ENCODE assay signal across 16 cellular contexts in genomic region chr10:113226404-113226803, GRCh38.
DNase-seq lines count a peak whose midpoint lies in the region; ATAC-seq, FAIRE-seq and TF ChIP-seq lines count a peak whose summit lies in the region.
"Had no signal": no experiment of that assay in that cellular context is flagged by ENCODE, and none has a peak within 500 bp of the region (broad histone marks: within the 10 kb centered on the region; RNA-seq: fewer than 3 reads in every experiment).

No MANE protein-coding gene starts in this region.

- ATAC-seq in HG03442 (IDR thresholded peaks at IDR 0.05; ENCODE audit: unreplicated experiment): peak; percentile 49
- no peak for ATAC-seq in HG02973 (IDR thresholded peaks at IDR 0.05; ENCODE audit: unreplicated experiment)
- ATAC-seq: Panc1 had no signal

- H3K27ac ChIP-seq in endodermal cell (ENCODE audit: low read depth, low read length) (no peak overlapping the region), small intestine (ENCODE audit: low read depth in 1 of 2, low read length in 1 of 2) (no peak overlapping the region)
- H3K27ac ChIP-seq: ovary, vagina had no signal

- no peak overlapping the region for H3K4me3 Mint-ChIP-seq in endodermal cell
- H3K4me3 Mint-ChIP-seq: CD14-positive monocyte had no signal

- no peak for FAIRE-seq in small intestine (lab: Jason Lieb, UNC)
- FAIRE-seq: A204.1 had no signal

- H3K27ac Mint-ChIP-seq in endodermal cell: no peak overlapping the region
- H3K27ac Mint-ChIP-seq: CD14-positive monocyte had no signal

- H3K27me3 ChIP-seq in endodermal cell (ENCODE audit: control insufficient read depth, insufficient read depth, low read length, poor library complexity, severe bottlenecking) (peaks cover 7% of the 10 kb centered on the region), small intestine (ENCODE audit: control insufficient read depth in 2 of 2, insufficient read depth in 2 of 2, low read length in 2 of 2) (no peaks in the 10 kb centered on the region)
- H3K27me3 ChIP-seq: ovary, vagina had no signal

- H3K36me3 ChIP-seq in endodermal cell (ENCODE audit: control insufficient read depth, insufficient read depth, low read length) (no peaks in the 10 kb centered on the region), small intestine (ENCODE audit: control insufficient read depth in 2 of 2, insufficient read depth in 2 of 2, low read length in 2 of 2) (no peaks in the 10 kb centered on the region)
- H3K36me3 ChIP-seq: ovary, vagina had no signal

- H3K36me3 Mint-ChIP-seq in endodermal cell (ENCODE audit: low read depth): no peaks in the 10 kb centered on the region
- H3K36me3 Mint-ChIP-seq: CD14-positive monocyte had no signal

- TF ChIP-seq CTCF in endodermal cell (conservative IDR thresholded peaks at IDR 0.05): no peak

- peak; percentile 5 to 14 for DNase-seq in activated CD4-positive, alpha-beta T cell treated with anti-CD3 and anti-CD28 coated beads, Interleukin-2, amount 50 U/mL, for 48 hours
- DNase-seq in activated CD4-positive, alpha-beta T cell treated with anti-CD3 and anti-CD28 coated beads, Interleukin-2, amount 50 U/mL, for 4 hours: no peak
- peak; percentile 19 for DNase-seq in endodermal cell
- DNase-seq in stimulated activated CD4-positive, alpha-beta T cell treated with anti-CD3 and anti-CD28 coated beads, Interleukin-2, amount 100 ng/mL, for 24 hours: peak; percentile 21
- no peak for DNase-seq in NCI-H1105 treated with DMSO at 0.1 percent for 48 hours (lab: John Stamatoyannopoulos, UW)
- no peak for DNase-seq in small intestine
- DNase-seq: DMS79, hypothalamus, NCI-H69, ovary had no signal

- 94 to 98% methylated on average over 7 to 9 of the region's 9 CpGs for WGBS in endodermal cell (ENCODE audit: insufficient coverage in 1 of 2, insufficient read length in 1 of 2), 2 experiments
- WGBS in small intestine, 3 donors: 73 to 87% (median 80%) methylated on average over 9 of the region's 9 CpGs

- H3K4me1 Mint-ChIP-seq in endodermal cell: peaks cover 12% of the 10 kb centered on the region

- no peaks in the 10 kb centered on the region for H3K9me3 ChIP-seq in endodermal cell (ENCODE audit: control insufficient read depth, low read length)
- H3K9me3 ChIP-seq in small intestine (ENCODE audit: control insufficient read depth, low read depth): no peaks in the 10 kb centered on the region
- H3K9me3 ChIP-seq: ovary, vagina had no signal

- H3K4me1 ChIP-seq in endodermal cell (ENCODE audit: control insufficient read depth, insufficient read depth, low read length) (no peaks in the 10 kb centered on the region), small intestine (ENCODE audit: control insufficient read depth in 2 of 2, insufficient read depth in 1 of 2, low read depth in 1 of 2, low read length in 1 of 2) (no peaks in the 10 kb centered on the region)
- H3K4me1 ChIP-seq: vagina had no signal

- peaks cover 34% of the 10 kb centered on the region for H3K27me3 Mint-ChIP-seq in endodermal cell (ENCODE audit: insufficient read depth)

- no peak overlapping the region for H3K9ac ChIP-seq in endodermal cell (ENCODE audit: extremely low read depth, low read length, poor library complexity, severe bottlenecking)

- H3K4me3 ChIP-seq in endodermal cell (ENCODE audit: low read length) (no peak overlapping the region), small intestine (ENCODE audit: low read depth in 1 of 2, low read length in 2 of 2) (no peak overlapping the region)
- H3K4me3 ChIP-seq: ovary, vagina had no signal

- H3K9me3 Mint-ChIP-seq in endodermal cell: no peaks in the 10 kb centered on the region
- H3K9me3 Mint-ChIP-seq: CD14-positive monocyte had no signal

Comparison
In these comparisons a context has a peak if more than half of its experiments do, and no peak if none do; other contexts are left out.
1. DNase-seq: peak in activated CD4-positive, alpha-beta T cell treated with anti-CD3 and anti-CD28 coated beads, Interleukin-2, amount 50 U/mL, for 48 hours (2 of 2), endodermal cell (single experiment) and stimulated activated CD4-positive, alpha-beta T cell treated with anti-CD3 and anti-CD28 coated beads, Interleukin-2, amount 100 ng/mL, for 24 hours (2 of 2); none in activated CD4-positive, alpha-beta T cell treated with anti-CD3 and anti-CD28 coated beads, Interleukin-2, amount 50 U/mL, for 4 hours (0 of 2), NCI-H1105 treated with DMSO at 0.1 percent for 48 hours (single experiment) and small intestine (single experiment).